30 cellular contexts compared by ENCODE assay signal in genomic region chr19:29881386-29881785, GRCh38.
A peak's percentile ranks its signal among the peaks of the same experiment; 100 is the strongest.
DNase-seq lines count a peak whose midpoint lies in the region; TF ChIP-seq lines count a peak whose summit lies in the region.
"Had no signal": no experiment of that assay in that cellular context is flagged by ENCODE, and none has a peak within 500 bp of the region (broad histone marks: within the 10 kb centered on the region; RNA-seq: fewer than 3 reads in every experiment).

No MANE protein-coding gene starts in this region.

- no peak for TF ChIP-seq EP300 in sigmoid colon (IDR thresholded peaks at IDR 0.05)

- no peak overlapping the region for H3K27ac Mint-ChIP-seq in activated naive CD4-positive, alpha-beta T cell treated with anti-CD3 and anti-CD28 coated beads, Interleukin-2, amount 10 ng/mL, durations not matched to agents 7 days and 5 days
- H3K27ac Mint-ChIP-seq in endodermal cell, result no peak overlapping the region
- H3K27ac Mint-ChIP-seq in T-helper 2 cell treated with Interferon-gamma antibody and Interleukin-4, amounts not matched to agents 5 μg/mL and 100 μg/mL, for 36 hours, result no peak overlapping the region
- H3K27ac Mint-ChIP-seq: activated CD4-positive, alpha-beta T cell treated with anti-CD3 and anti-CD28 coated beads, Interleukin-2, amount 10 ng/mL, durations not matched to agents 7 days and 5 days; activated naive CD8-positive, alpha-beta T cell treated with anti-CD3 and anti-CD28 coated beads for 36 hours; activated T-helper 1 cell treated with anti-CD3 and anti-CD28 coated beads, Interleukin-12 subunit alpha, Interleukin-12 subunit beta, Interleukin-2, Interleukin-4 antibody, amounts not matched to agents 30 ng/mL and 10 ng/mL and 1 ng/mL, durations not matched to agents 14 hours and 24 hours and 36 hours; naive thymus-derived CD4-positive, alpha-beta T cell; T-cell; type B pancreatic cell had no signal

- intact Hi-C loops in sigmoid colon (cut with DNase I) (no loop called here), vagina (cut with DNase I) (no loop called here)

- TF ChIP-seq POLR2A in sigmoid colon (IDR thresholded peaks at IDR 0.05) (no peak), vagina (IDR thresholded peaks at IDR 0.05) (no peak)

- H3K9me3 Mint-ChIP-seq in activated naive CD4-positive, alpha-beta T cell treated with anti-CD3 and anti-CD28 coated beads, Interleukin-2, amount 10 ng/mL, durations not matched to agents 7 days and 5 days, result no peaks in the 10 kb centered on the region
- no peaks in the 10 kb centered on the region for H3K9me3 Mint-ChIP-seq in endodermal cell
- no peaks in the 10 kb centered on the region for H3K9me3 Mint-ChIP-seq in T-helper 2 cell treated with Interferon-gamma antibody and Interleukin-4, amounts not matched to agents 5 μg/mL and 100 μg/mL, for 36 hours
- H3K9me3 Mint-ChIP-seq: activated CD4-positive, alpha-beta T cell treated with anti-CD3 and anti-CD28 coated beads, Interleukin-2, amount 10 ng/mL, durations not matched to agents 7 days and 5 days; activated naive CD8-positive, alpha-beta T cell treated with anti-CD3 and anti-CD28 coated beads for 36 hours; activated T-helper 1 cell treated with anti-CD3 and anti-CD28 coated beads, Interleukin-12 subunit alpha, Interleukin-12 subunit beta, Interleukin-2, Interleukin-4 antibody, amounts not matched to agents 30 ng/mL and 10 ng/mL and 1 ng/mL, durations not matched to agents 14 hours and 24 hours and 36 hours; brain; naive thymus-derived CD4-positive, alpha-beta T cell; T-cell; type B pancreatic cell had no signal

- H3K4me1 Mint-ChIP-seq in activated naive CD4-positive, alpha-beta T cell treated with anti-CD3 and anti-CD28 coated beads, Interleukin-2, amount 10 ng/mL, durations not matched to agents 7 days and 5 days, result peaks cover 10% of the 10 kb centered on the region
- no peaks in the 10 kb centered on the region for H3K4me1 Mint-ChIP-seq in endodermal cell
- peaks cover 3% of the 10 kb centered on the region for H3K4me1 Mint-ChIP-seq in T-helper 2 cell treated with Interferon-gamma antibody and Interleukin-4, amounts not matched to agents 5 μg/mL and 100 μg/mL, for 36 hours (ENCODE audit: low read depth)

- H3K4me3 Mint-ChIP-seq in activated naive CD4-positive, alpha-beta T cell treated with anti-CD3 and anti-CD28 coated beads, Interleukin-2, amount 10 ng/mL, durations not matched to agents 7 days and 5 days, result no peak overlapping the region
- H3K4me3 Mint-ChIP-seq in endodermal cell, result no peak overlapping the region
- no peak overlapping the region for H3K4me3 Mint-ChIP-seq in T-helper 2 cell treated with Interferon-gamma antibody and Interleukin-4, amounts not matched to agents 5 μg/mL and 100 μg/mL, for 36 hours
- H3K4me3 Mint-ChIP-seq: activated CD4-positive, alpha-beta T cell treated with anti-CD3 and anti-CD28 coated beads, Interleukin-2, amount 10 ng/mL, durations not matched to agents 7 days and 5 days; activated naive CD8-positive, alpha-beta T cell treated with anti-CD3 and anti-CD28 coated beads for 36 hours; activated T-helper 1 cell treated with anti-CD3 and anti-CD28 coated beads, Interleukin-12 subunit alpha, Interleukin-12 subunit beta, Interleukin-2, Interleukin-4 antibody, amounts not matched to agents 30 ng/mL and 10 ng/mL and 1 ng/mL, durations not matched to agents 14 hours and 24 hours and 36 hours; brain; naive thymus-derived CD4-positive, alpha-beta T cell; T-cell; type B pancreatic cell had no signal

- CTCF ChIA-PET in activated naive CD4-positive, alpha-beta T cell treated with anti-CD3 and anti-CD28 coated beads, Interleukin-2, amount 10 ng/mL, durations not matched to agents 7 days and 5 days (lab: Charles Lee), result interaction anchor here (1.7 kb wide), 1 partner anchor 24 kb away, joined by 4 read pairs; no protein-coding TSS in a partner anchor

- H3K4me3 ChIP-seq in endodermal cell (ENCODE audit: low read length), result no peak overlapping the region
- H3K4me3 ChIP-seq in sigmoid colon, result no peak overlapping the region
- no peak overlapping the region for H3K4me3 ChIP-seq in vagina
- H3K4me3 ChIP-seq: coronary artery, right atrium auricular region had no signal

- TF ChIP-seq CTCF in endodermal cell (conservative IDR thresholded peaks at IDR 0.05), result no peak
- no peak for TF ChIP-seq CTCF in sigmoid colon (IDR thresholded peaks at IDR 0.05)
- TF ChIP-seq CTCF in vagina (IDR thresholded peaks at IDR 0.05), result no peak

- peaks cover 33% of the 10 kb centered on the region for H3K27me3 Mint-ChIP-seq in activated naive CD4-positive, alpha-beta T cell treated with anti-CD3 and anti-CD28 coated beads, Interleukin-2, amount 10 ng/mL, durations not matched to agents 7 days and 5 days
- H3K27me3 Mint-ChIP-seq in endodermal cell (ENCODE audit: insufficient read depth), result peaks cover 27% of the 10 kb centered on the region
- peaks cover 6% of the 10 kb centered on the region for H3K27me3 Mint-ChIP-seq in T-helper 2 cell treated with Interferon-gamma antibody and Interleukin-4, amounts not matched to agents 5 μg/mL and 100 μg/mL, for 36 hours (ENCODE audit: low read depth)
- H3K27me3 Mint-ChIP-seq: activated CD4-positive, alpha-beta T cell treated with anti-CD3 and anti-CD28 coated beads, Interleukin-2, amount 10 ng/mL, durations not matched to agents 7 days and 5 days; activated naive CD8-positive, alpha-beta T cell treated with anti-CD3 and anti-CD28 coated beads for 36 hours had no signal

- H3K9me3 ChIP-seq in endodermal cell (ENCODE audit: control insufficient read depth, low read length), result no peaks in the 10 kb centered on the region
- H3K9me3 ChIP-seq in sigmoid colon, result no peaks in the 10 kb centered on the region
- H3K9me3 ChIP-seq in vagina, result no peaks in the 10 kb centered on the region
- H3K9me3 ChIP-seq: right atrium auricular region had no signal

- H3K36me3 ChIP-seq in endodermal cell (ENCODE audit: control insufficient read depth, insufficient read depth, low read length) (no peaks in the 10 kb centered on the region), sigmoid colon (no peaks in the 10 kb centered on the region), vagina (no peaks in the 10 kb centered on the region)
- H3K36me3 ChIP-seq: right atrium auricular region had no signal

- 89 to 92% methylated on average over 2 to 5 of the region's 5 CpGs for WGBS in endodermal cell (ENCODE audit: insufficient coverage in 1 of 2, insufficient read length in 1 of 2), 2 experiments
- 80 to 87% methylated on average over 5 of the region's 5 CpGs for WGBS in sigmoid colon, 2 donors

- H3K27ac ChIP-seq in endodermal cell (ENCODE audit: low read depth, low read length), result no peak overlapping the region
- H3K27ac ChIP-seq in sigmoid colon, result no peak overlapping the region
- H3K27ac ChIP-seq in vagina, result no peak overlapping the region
- H3K27ac ChIP-seq: C4-2B, coronary artery, KMS-11, right atrium auricular region had no signal

- H3K9ac ChIP-seq in endodermal cell (ENCODE audit: extremely low read depth, low read length, poor library complexity, severe bottlenecking), result no peak overlapping the region
- H3K9ac ChIP-seq: KMS-11 had no signal

- H3K36me3 Mint-ChIP-seq in activated naive CD4-positive, alpha-beta T cell treated with anti-CD3 and anti-CD28 coated beads, Interleukin-2, amount 10 ng/mL, durations not matched to agents 7 days and 5 days, result no peaks in the 10 kb centered on the region
- H3K36me3 Mint-ChIP-seq in endodermal cell (ENCODE audit: low read depth), result no peaks in the 10 kb centered on the region
- no peaks in the 10 kb centered on the region for H3K36me3 Mint-ChIP-seq in T-helper 2 cell treated with Interferon-gamma antibody and Interleukin-4, amounts not matched to agents 5 μg/mL and 100 μg/mL, for 36 hours (ENCODE audit: low read depth)
- H3K36me3 Mint-ChIP-seq: activated naive CD8-positive, alpha-beta T cell treated with anti-CD3 and anti-CD28 coated beads for 36 hours; brain; naive thymus-derived CD4-positive, alpha-beta T cell; T-cell; type B pancreatic cell had no signal

- H3K4me1 ChIP-seq in endodermal cell (ENCODE audit: control insufficient read depth, insufficient read depth, low read length), result no peaks in the 10 kb centered on the region
- no peaks in the 10 kb centered on the region for H3K4me1 ChIP-seq in sigmoid colon
- H3K4me1 ChIP-seq in vagina, result no peaks in the 10 kb centered on the region
- H3K4me1 ChIP-seq: right atrium auricular region had no signal

- peak; percentile 11 for DNase-seq in activated naive CD4-positive, alpha-beta T cell treated with anti-CD3 and anti-CD28 coated beads, Interleukin-2, amount 10 ng/mL, durations not matched to agents 7 days and 5 days
- no peak for DNase-seq in activated naive CD4-positive, alpha-beta T cell treated with Interleukin-2 at 50 U/mL for 16 hours
- DNase-seq in HT1080 (ENCODE audit: low read depth), result peak; percentile 28
- DNase-seq in endodermal cell, result peak; percentile 17
- DNase-seq in sigmoid colon, result peak; percentile 17
- no peak for DNase-seq in stimulated activated CD4-positive, alpha-beta T cell treated with anti-CD3 and anti-CD28 coated beads, Interleukin-4, amount 100 ng/mL, for 1 hour
- DNase-seq in vagina (ENCODE audit: extremely low spot score in 2 of 2), result no peak
- DNase-seq in T-helper 2 cell treated with Interferon-gamma antibody and Interleukin-4, amounts not matched to agents 5 μg/mL and 100 μg/mL, for 36 hours (ENCODE audit: low spot score), result no peak
- DNase-seq: 8988T; activated CD4-positive, alpha-beta T cell treated with anti-CD3 and anti-CD28 coated beads, Interleukin-2, amount 10 ng/mL, durations not matched to agents 7 days and 5 days; activated naive CD8-positive, alpha-beta T cell treated with anti-CD3 and anti-CD28 coated beads for 36 hours; Calu3; HCEC 1CT; left colon; mesenchymal stem cell; naive thymus-derived CD4-positive, alpha-beta T cell; NCI-H1092; NCI-H1930; NCI-H226; NCI-H82; stimulated activated CD4-positive, alpha-beta T cell treated with anti-CD3 and anti-CD28 coated beads, Interleukin-15, amount 100 ng/mL, for 24 hours; stimulated activated CD8-positive, alpha-beta memory T cell treated with anti-CD3 and anti-CD28 coated beads, Interleukin-4, amount 100 ng/mL, for 48 hours; T-cell had no signal

- no peaks in the 10 kb centered on the region for H3K27me3 ChIP-seq in endodermal cell (ENCODE audit: control insufficient read depth, insufficient read depth, low read length, poor library complexity, severe bottlenecking)
- peaks cover 0 to 36% (median 5%) of the 10 kb centered on the region in 3 donors for H3K27me3 ChIP-seq in sigmoid colon
- H3K27me3 ChIP-seq in vagina, result no peaks in the 10 kb centered on the region
- H3K27me3 ChIP-seq: right atrium auricular region had no signal

Comparison
In these comparisons a context has a peak if more than half of its experiments do, and no peak if none do; other contexts are left out.
1. DNase-seq: peak in activated naive CD4-positive, alpha-beta T cell treated with anti-CD3 and anti-CD28 coated beads, Interleukin-2, amount 10 ng/mL, durations not matched to agents 7 days and 5 days (single experiment), HT1080 (single experiment), endodermal cell (single experiment) and sigmoid colon (single experiment); none in activated naive CD4-positive, alpha-beta T cell treated with Interleukin-2 at 50 U/mL for 16 hours (single experiment), stimulated activated CD4-positive, alpha-beta T cell treated with anti-CD3 and anti-CD28 coated beads, Interleukin-4, amount 100 ng/mL, for 1 hour (single experiment), vagina (0 of 2) and T-helper 2 cell treated with Interferon-gamma antibody and Interleukin-4, amounts not matched to agents 5 μg/mL and 100 μg/mL, for 36 hours (single experiment).